Comparison of ENCODE assay signal across 9 cellular contexts in the genomic region with DNA sequence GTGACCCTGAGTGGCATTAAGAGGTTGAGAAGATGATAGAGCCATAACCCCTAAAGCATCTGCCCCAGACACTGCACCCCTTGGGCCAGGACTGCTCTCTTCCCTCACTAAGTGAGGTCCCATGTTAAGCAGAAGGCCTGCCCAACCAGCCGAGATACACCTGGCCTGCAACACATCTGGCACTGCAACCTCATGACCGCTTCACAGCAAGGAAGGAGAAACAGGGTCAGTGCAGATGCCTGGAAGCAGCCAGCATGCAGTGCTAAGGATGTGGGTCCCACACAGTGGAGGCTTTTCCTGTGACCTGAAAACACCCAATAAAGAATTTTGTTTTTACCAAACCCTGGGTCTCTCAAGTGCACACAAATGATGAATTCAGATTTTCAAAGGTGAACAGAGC. TPM values are rescaled to one million over a fixed set of nuclear protein-coding genes. Genes with fewer than 3 reads are reported as not detected.
DNase-seq lines count a peak whose midpoint lies in the region; ATAC-seq and TF ChIP-seq lines count a peak whose summit lies in the region.
"Had no signal": no experiment of that assay in that cellular context is flagged by ENCODE, and none has a peak within 500 bp of the region (broad histone marks: within the 10 kb centered on the region; RNA-seq: fewer than 3 reads in every experiment).

No MANE protein-coding gene starts in this region.

- no peaks in the 10 kb centered on the region for H3K36me3 ChIP-seq in right lobe of liver
- H3K36me3 ChIP-seq in H7 (replicated peaks; ENCODE audit: control insufficient read depth, insufficient read depth, low read length): no peaks in the 10 kb centered on the region

- H3K4me1 Mint-ChIP-seq in HFFc6 (ENCODE audit: low read depth): peaks cover 84% of the 10 kb centered on the region
- peaks cover 92% of the 10 kb centered on the region for H3K4me1 Mint-ChIP-seq in activated naive CD8-positive, alpha-beta T cell treated with anti-CD3 and anti-CD28 coated beads, Interleukin-2, amount 50 U/mL, for 24 hours
- H3K4me1 Mint-ChIP-seq in stimulated activated effector memory CD8-positive, alpha-beta T cell treated with anti-CD3 and anti-CD28 coated beads, Interleukin-12 subunit alpha, Interleukin-12 subunit beta, amount 100 ng/mL, for 72 hours: peaks cover 89% of the 10 kb centered on the region

- no peaks in the 10 kb centered on the region for H3K9me3 ChIP-seq in right lobe of liver

- peaks cover 2% of the 10 kb centered on the region for H3K27me3 Mint-ChIP-seq in HFFc6 (ENCODE audit: insufficient read depth)
- H3K27me3 Mint-ChIP-seq in activated naive CD8-positive, alpha-beta T cell treated with anti-CD3 and anti-CD28 coated beads, Interleukin-2, amount 50 U/mL, for 24 hours: no peaks in the 10 kb centered on the region
- H3K27me3 Mint-ChIP-seq: naive thymus-derived CD8-positive, alpha-beta T cell had no signal

- peak overlapping the region; percentile 23; the same call in 1 of the 2 replicates for H3K4me3 Mint-ChIP-seq in HFFc6
- no peak overlapping the region for H3K4me3 Mint-ChIP-seq in activated naive CD8-positive, alpha-beta T cell treated with anti-CD3 and anti-CD28 coated beads, Interleukin-2, amount 50 U/mL, for 24 hours
- peak overlapping the region; percentile 42 for H3K4me3 Mint-ChIP-seq in stimulated activated effector memory CD8-positive, alpha-beta T cell treated with anti-CD3 and anti-CD28 coated beads, Interleukin-12 subunit alpha, Interleukin-12 subunit beta, amount 100 ng/mL, for 72 hours

- H3K27ac ChIP-seq in right lobe of liver: peak overlapping the region in 2 of 3 donors; percentile 7 to 49

- peaks cover 9% of the 10 kb centered on the region for H3K36me3 Mint-ChIP-seq in HFFc6 (ENCODE audit: low read depth)
- H3K36me3 Mint-ChIP-seq in activated naive CD8-positive, alpha-beta T cell treated with anti-CD3 and anti-CD28 coated beads, Interleukin-2, amount 50 U/mL, for 24 hours (ENCODE audit: low read depth): peaks cover 12% of the 10 kb centered on the region
- peaks cover 10% of the 10 kb centered on the region for H3K36me3 Mint-ChIP-seq in stimulated activated effector memory CD8-positive, alpha-beta T cell treated with anti-CD3 and anti-CD28 coated beads, Interleukin-12 subunit alpha, Interleukin-12 subunit beta, amount 100 ng/mL, for 72 hours

- H3K27me3 ChIP-seq in right lobe of liver (no peaks in the 10 kb centered on the region), H7 (ENCODE audit: control insufficient read depth, insufficient read depth, low read length) (no peaks in the 10 kb centered on the region)

- intact Hi-C loops in right lobe of liver (cut with DNase I): no loop called here

- DNase-seq in HFFc6: no peak
- no peak for DNase-seq in activated naive CD8-positive, alpha-beta T cell treated with anti-CD3 and anti-CD28 coated beads, Interleukin-2, amount 50 U/mL, for 24 hours
- no peak for DNase-seq in right lobe of liver
- DNase-seq in stimulated activated effector memory CD8-positive, alpha-beta T cell treated with anti-CD3 and anti-CD28 coated beads, Interleukin-12 subunit alpha, Interleukin-12 subunit beta, amount 100 ng/mL, for 72 hours (ENCODE audit: low spot score in 2 of 2): no peak
- no peak for DNase-seq in H7
- DNase-seq: foreskin melanocyte; naive thymus-derived CD8-positive, alpha-beta T cell had no signal

- peaks cover 0 to 6% (median 0%) of the 10 kb centered on the region in 4 donors for H3K4me1 ChIP-seq in right lobe of liver

- no peak for ATAC-seq in activated naive CD8-positive, alpha-beta T cell treated with anti-CD3 and anti-CD28 coated beads, Interleukin-2, amount 50 U/mL, for 24 hours
- ATAC-seq in right lobe of liver (no peak), HG03039 (IDR thresholded peaks at IDR 0.05; ENCODE audit: unreplicated experiment) (no peak), HG03139 (IDR thresholded peaks at IDR 0.05; ENCODE audit: unreplicated experiment) (no peak)
- peak; percentile 34 for ATAC-seq in stimulated activated effector memory CD8-positive, alpha-beta T cell treated with anti-CD3 and anti-CD28 coated beads, Interleukin-12 subunit alpha, Interleukin-12 subunit beta, amount 100 ng/mL, for 72 hours
- ATAC-seq: naive thymus-derived CD8-positive, alpha-beta T cell had no signal

- TF ChIP-seq CTCF in HFFc6 (IDR thresholded peaks at IDR 0.05) (no peak), right lobe of liver (IDR thresholded peaks at IDR 0.05) (no peak)

- H3K4me3 ChIP-seq in right lobe of liver: no peak overlapping the region
- H3K4me3 ChIP-seq in H7 (ENCODE audit: insufficient read depth, low read depth, low read length): no peak overlapping the region

- no peaks in the 10 kb centered on the region for H3K9me3 Mint-ChIP-seq in HFFc6
- peaks cover 4% of the 10 kb centered on the region for H3K9me3 Mint-ChIP-seq in activated naive CD8-positive, alpha-beta T cell treated with anti-CD3 and anti-CD28 coated beads, Interleukin-2, amount 50 U/mL, for 24 hours
- no peaks in the 10 kb centered on the region for H3K9me3 Mint-ChIP-seq in stimulated activated effector memory CD8-positive, alpha-beta T cell treated with anti-CD3 and anti-CD28 coated beads, Interleukin-12 subunit alpha, Interleukin-12 subunit beta, amount 100 ng/mL, for 72 hours
- H3K9me3 Mint-ChIP-seq: naive thymus-derived CD8-positive, alpha-beta T cell had no signal

- no CpG with 5 or more reads among the region's 2 CpGs for WGBS in right lobe of liver (ENCODE audit: insufficient coverage, low coverage, low lambda C conversion rate, missing lambda C conversion rate)

- peak overlapping the region; percentile 90 for H3K27ac Mint-ChIP-seq in HFFc6
- H3K27ac Mint-ChIP-seq in activated naive CD8-positive, alpha-beta T cell treated with anti-CD3 and anti-CD28 coated beads, Interleukin-2, amount 50 U/mL, for 24 hours: peak overlapping the region; percentile 26
- H3K27ac Mint-ChIP-seq in stimulated activated effector memory CD8-positive, alpha-beta T cell treated with anti-CD3 and anti-CD28 coated beads, Interleukin-12 subunit alpha, Interleukin-12 subunit beta, amount 100 ng/mL, for 72 hours: peak overlapping the region; percentile 76

- no peak for TF ChIP-seq POLR2A in right lobe of liver (IDR thresholded peaks at IDR 0.05)

RNA-seq across cellular contexts. Expression of a gene that starts 7.4 kb away (rescaled TPM):
- total RNA-seq in HFFc6 (2021; fragmentation: NEBNext Ultra II Directional; extraction: Animal tissue kit (Norgen Biotek cat#: 25700)): 1 to 10 TPM; 2.8 to 3.9 (median 3.0) TPM
- total RNA-seq in right lobe of liver: 1 to 10 TPM; 1.7 to 5.3 (median 2.7) TPM
- total RNA-seq in H7 (2014; rRNA removed; shearing (Covaris generic)): 11.9 and 13.5 TPM in 2 replicates

RNA-seq across cellular contexts. Expression of a gene that starts 33.4 kb away (rescaled TPM):
- total RNA-seq in HFFc6 (2021; fragmentation: NEBNext Ultra II Directional; extraction: Animal tissue kit (Norgen Biotek cat#: 25700)): 10 to 100 TPM; 16.1 to 25.6 (median 21.1) TPM
- 10 to 100 TPM; 13.2 to 23.8 (median 16.8) TPM for total RNA-seq in right lobe of liver
- 69.3 and 99.4 TPM in 2 replicates for total RNA-seq in H7 (2014; rRNA removed; shearing (Covaris generic))

Comparison
In these comparisons a context has a peak if more than half of its experiments do, and no peak if none do; other contexts are left out.
1. H3K27ac Mint-ChIP-seq: peak in every context shown above with its lines; median percentile 90 in HFFc6; 76 in stimulated activated effector memory CD8-positive, alpha-beta T cell treated with anti-CD3 and anti-CD28 coated beads, Interleukin-12 subunit alpha, Interleukin-12 subunit beta, amount 100 ng/mL, for 72 hours; 26 in activated naive CD8-positive, alpha-beta T cell treated with anti-CD3 and anti-CD28 coated beads, Interleukin-2, amount 50 U/mL, for 24 hours.